9 cellular contexts compared by ENCODE assay signal in genomic region chr17:18261659-18262058, GRCh38. TPM values are rescaled to one million over a fixed set of nuclear protein-coding genes. Genes with fewer than 3 reads are reported as not detected.
DNase-seq lines count a peak whose midpoint lies in the region; ATAC-seq and TF ChIP-seq lines count a peak whose summit lies in the region.
"Had no signal": no experiment of that assay in that cellular context is flagged by ENCODE, and none has a peak within 500 bp of the region (broad histone marks: within the 10 kb centered on the region; RNA-seq: fewer than 3 reads in every experiment).

No MANE protein-coding gene starts in this region.

- CTCF ChIA-PET in naive thymus-derived CD4-positive, alpha-beta T cell (lab: Charles Lee), result interaction anchor here (1.2 kb wide), 1 partner anchor 13 kb away, joined by 4 read pairs; no protein-coding TSS in a partner anchor

- no peaks in the 10 kb centered on the region; the same call in 1 of the 2 replicates for H3K36me3 ChIP-seq in ACC112 (ENCODE audit: insufficient read depth, low read length)
- peaks cover 0 to 36% (median 4%) of the 10 kb centered on the region in 3 experiments for H3K36me3 ChIP-seq in naive thymus-derived CD4-positive, alpha-beta T cell (ENCODE audit: control insufficient read depth in 2 of 3, insufficient read depth in 3 of 3, low read length in 3 of 3)

- H3K9me3 Mint-ChIP-seq in chondrocyte (ENCODE audit: low read depth), result no peaks in the 10 kb centered on the region
- H3K9me3 Mint-ChIP-seq in naive thymus-derived CD4-positive, alpha-beta T cell, result peaks cover 0 to 2% (median 0%) of the 10 kb centered on the region in 11 donors

- no peak overlapping the region for H2AFZ ChIP-seq in ACC112 (ENCODE audit: low read length, unreplicated experiment)

- TF ChIP-seq CTCF in chondrocyte (IDR thresholded peaks at IDR 0.05), result no peak

- H3K27ac ChIP-seq in ACC112 (ENCODE audit: low read depth, low read length), result peak overlapping the region; percentile 54
- peak overlapping the region; percentile 95 for H3K27ac ChIP-seq in naive thymus-derived CD4-positive, alpha-beta T cell (ENCODE audit: low read depth, low read length)

- POLR2A ChIA-PET in naive thymus-derived CD4-positive, alpha-beta T cell (lab: Charles Lee), result interaction anchor here (1.3 kb wide), 1 partner anchor 56 kb away, joined by 3 read pairs; no protein-coding TSS in a partner anchor

- intact Hi-C loops in naive thymus-derived CD4-positive, alpha-beta T cell (cut with micrococcal nuclease), result loop anchor here (2.0 to 5.0 kb wide), 5 partner anchors 101 to 1909 kb away; partner anchors contain the start of genes CENPV (in 1 of the 2), COPS3 (in 1 of the 2), DRG2 (in 1 of the 2) and SHMT1 (in 1 of the 2)

- no peaks in the 10 kb centered on the region for H3K27me3 ChIP-seq in ACC112 (ENCODE audit: insufficient read depth, low read length)
- no peaks in the 10 kb centered on the region for H3K27me3 ChIP-seq in naive thymus-derived CD4-positive, alpha-beta T cell (ENCODE audit: control insufficient read depth in 2 of 2, insufficient read depth in 2 of 2, low read length in 2 of 2)

- no peaks in the 10 kb centered on the region for H3K27me3 Mint-ChIP-seq in chondrocyte (ENCODE audit: low read depth)
- no peaks in the 10 kb centered on the region for H3K27me3 Mint-ChIP-seq in naive thymus-derived CD4-positive, alpha-beta T cell

- no peaks in the 10 kb centered on the region for H3K9me3 ChIP-seq in naive thymus-derived CD4-positive, alpha-beta T cell (ENCODE audit: control insufficient read depth in 2 of 3, low read length in 3 of 3)

- no peak for DNase-seq in Jurkat, Clone E6-1 (ENCODE audit: low read depth, low spot score)
- no peak for DNase-seq in chondrocyte (ENCODE audit: low spot score)
- no peak for DNase-seq in naive thymus-derived CD4-positive, alpha-beta T cell
- no peak for DNase-seq in HT-29 (ENCODE audit: low spot score)
- no peak for DNase-seq in NCI-H1417 (lab: John Stamatoyannopoulos, UW)
- no peak for DNase-seq in GM19238 (ENCODE audit: insufficient read length, low spot score)
- DNase-seq: stimulated activated CD4-positive, alpha-beta T cell treated with anti-CD3 and anti-CD28 coated beads, Interleukin-4, amount 100 ng/mL, for 4 hours had no signal

- H3K36me3 Mint-ChIP-seq in chondrocyte (ENCODE audit: low read depth), result peaks cover 5% of the 10 kb centered on the region
- H3K36me3 Mint-ChIP-seq in naive thymus-derived CD4-positive, alpha-beta T cell, result peaks cover 0 to 6% (median 5%) of the 10 kb centered on the region in 5 donors

- no peak for ATAC-seq in naive thymus-derived CD4-positive, alpha-beta T cell
- no peak for ATAC-seq in GM18867 (IDR thresholded peaks at IDR 0.05; ENCODE audit: unreplicated experiment)

- H3K4me3 Mint-ChIP-seq in chondrocyte (ENCODE audit: unreplicated experiment), result peak overlapping the region; percentile 80
- peak overlapping the region; percentile 78 to 96 (median 84) for H3K4me3 Mint-ChIP-seq in naive thymus-derived CD4-positive, alpha-beta T cell

- peak overlapping the region; percentile 90 for H3K4me3 ChIP-seq in ACC112 (ENCODE audit: low read depth, low read length)
- H3K4me3 ChIP-seq in Jurkat, Clone E6-1 (ENCODE audit: low read length), result peak overlapping the region; percentile 77
- H3K4me3 ChIP-seq in naive thymus-derived CD4-positive, alpha-beta T cell (ENCODE audit: low read length), result no peak overlapping the region

- H3K4me1 ChIP-seq in ACC112 (ENCODE audit: control insufficient read depth, insufficient read depth, low read length, unreplicated experiment), result peaks cover 27% of the 10 kb centered on the region
- peaks cover 29 to 37% of the 10 kb centered on the region in 2 donors for H3K4me1 ChIP-seq in naive thymus-derived CD4-positive, alpha-beta T cell (ENCODE audit: control insufficient read depth in 2 of 2, insufficient read depth in 2 of 2, low read length in 2 of 2)

- H3K4me1 Mint-ChIP-seq in chondrocyte (ENCODE audit: low read depth), result peaks cover 30% of the 10 kb centered on the region
- peaks cover 11 to 46% (median 31%) of the 10 kb centered on the region in 7 donors for H3K4me1 Mint-ChIP-seq in naive thymus-derived CD4-positive, alpha-beta T cell

- H3K79me2 ChIP-seq in ACC112 (ENCODE audit: control insufficient read depth, insufficient read depth, low read length, unreplicated experiment), result peaks cover 23% of the 10 kb centered on the region

- peak overlapping the region; percentile 88 for H3K27ac Mint-ChIP-seq in chondrocyte (ENCODE audit: unreplicated experiment)
- peak overlapping the region; percentile 19 to 88 (median 80) for H3K27ac Mint-ChIP-seq in naive thymus-derived CD4-positive, alpha-beta T cell

RNA-seq across cellular contexts. Expression of gene MIEF2, which starts 1.2 kb away (rescaled TPM):
- 8.4 TPM for polyA plus RNA-seq in Jurkat, Clone E6-1 (2012; ENCODE audit: insufficient read depth, insufficient read length)
- total RNA-seq in chondrocyte, result 9.5 to 11.5 TPM (median 10.7 TPM) in 3 replicates
- 10 to 100 TPM in 4 of 5 experiments, 1 to 10 TPM in 1; 6.5 to 22.5 (median 15.1) TPM for total RNA-seq in naive thymus-derived CD4-positive, alpha-beta T cell
- polyA plus RNA-seq in naive thymus-derived CD4-positive, alpha-beta T cell, result 10 to 100 TPM; 11.3 to 19.6 TPM
- total RNA-seq in HT-29 (2014; rRNA removed; shearing (Covaris generic)), result 23.4 and 26.8 TPM in 2 replicates

RNA-seq across cellular contexts. Expression of gene FLII, which starts 3.1 kb away (rescaled TPM):
- 226 TPM for polyA plus RNA-seq in Jurkat, Clone E6-1 (2012; ENCODE audit: insufficient read depth, insufficient read length)
- 228 to 244 TPM (median 230 TPM) in 3 replicates for total RNA-seq in chondrocyte
- total RNA-seq in naive thymus-derived CD4-positive, alpha-beta T cell, result 100 to 1,000 TPM; 253 to 348 (median 303) TPM
- 100 to 1,000 TPM in 1 of 2 donors, 10 to 100 TPM in 1; 93.1 to 198 TPM for polyA plus RNA-seq in naive thymus-derived CD4-positive, alpha-beta T cell
- total RNA-seq in HT-29 (2014; rRNA removed; shearing (Covaris generic)), result 265 and 291 TPM in 2 replicates

RNA-seq across cellular contexts. Expression of gene LLGL1, which starts 36.2 kb away (rescaled TPM):
- polyA plus RNA-seq in Jurkat, Clone E6-1 (2012; ENCODE audit: insufficient read depth, insufficient read length), result 22.6 TPM
- 38.7 to 41.8 TPM (median 39.0 TPM) in 3 replicates for total RNA-seq in chondrocyte
- 10 to 100 TPM; 12.9 to 21.6 (median 16.5) TPM for total RNA-seq in naive thymus-derived CD4-positive, alpha-beta T cell
- polyA plus RNA-seq in naive thymus-derived CD4-positive, alpha-beta T cell, result 1 to 10 TPM in 1 of 2 donors, under 1 TPM in 1; 0.89 to 2.0 TPM
- total RNA-seq in HT-29 (2014; rRNA removed; shearing (Covaris generic)), result 33.2 and 35.0 TPM in 2 replicates

RNA-seq across cellular contexts. Expression of gene TOP3A, which starts 53.1 kb away (rescaled TPM):
- 54.0 TPM for polyA plus RNA-seq in Jurkat, Clone E6-1 (2012; ENCODE audit: insufficient read depth, insufficient read length)
- total RNA-seq in chondrocyte, result 37.3 to 49.4 TPM (median 37.7 TPM) in 3 replicates
- total RNA-seq in naive thymus-derived CD4-positive, alpha-beta T cell, result 10 to 100 TPM; 39.0 to 74.9 (median 43.6) TPM
- polyA plus RNA-seq in naive thymus-derived CD4-positive, alpha-beta T cell, result 10 to 100 TPM; 13.7 to 30.8 TPM
- 19.2 and 21.8 TPM in 2 replicates for total RNA-seq in HT-29 (2014; rRNA removed; shearing (Covaris generic))

RNA-seq across cellular contexts. Expression of gene SMCR8, which starts 53.4 kb away (rescaled TPM):
- polyA plus RNA-seq in Jurkat, Clone E6-1 (2012; ENCODE audit: insufficient read depth, insufficient read length), result 8.2 TPM
- total RNA-seq in chondrocyte, result 15.5 to 16.1 TPM (median 15.7 TPM) in 3 replicates
- 10 to 100 TPM; 29.0 to 61.7 (median 52.1) TPM for total RNA-seq in naive thymus-derived CD4-positive, alpha-beta T cell
- 1 to 10 TPM; 5.2 to 8.0 TPM for polyA plus RNA-seq in naive thymus-derived CD4-positive, alpha-beta T cell
- 8.8 and 10.7 TPM in 2 replicates for total RNA-seq in HT-29 (2014; rRNA removed; shearing (Covaris generic))
